16 cellular contexts compared by ENCODE assay signal in the genomic region with DNA sequence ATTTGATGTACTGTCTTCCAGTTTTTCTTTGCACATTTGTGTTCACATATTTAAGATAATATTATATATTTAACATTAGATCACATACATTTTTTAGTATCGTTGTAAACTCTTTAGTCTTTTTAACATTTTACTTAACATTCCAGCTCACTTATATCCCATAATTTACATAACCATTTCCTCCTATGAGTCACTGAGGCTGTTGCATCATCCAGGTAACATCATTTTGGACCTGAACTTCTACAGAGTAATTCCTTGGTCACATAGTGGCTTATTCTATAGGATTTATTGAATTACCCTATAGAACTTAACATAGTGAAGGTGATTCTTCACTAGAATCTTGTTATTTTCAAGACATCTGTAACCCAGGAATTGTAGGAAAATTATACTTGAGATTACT.
"Had no signal": no experiment of that assay in that cellular context is flagged by ENCODE, and none has a peak within 500 bp of the region (broad histone marks: within the 10 kb centered on the region; RNA-seq: fewer than 3 reads in every experiment).

No MANE protein-coding gene starts in this region.

- H3K36me3 ChIP-seq: pancreas, thyroid gland had no signal

- H3K27ac ChIP-seq: body of pancreas, pancreas, thyroid gland had no signal

- H3K9me3 ChIP-seq: body of pancreas, pancreas, thyroid gland had no signal

- DNase-seq: activated CD4-positive, alpha-beta T cell treated with anti-CD3 and anti-CD28 coated beads, Interleukin-2, amount 50 U/mL, for 1 hour; activated naive CD8-positive, alpha-beta T cell treated with anti-CD3 and anti-CD28 coated beads for 36 hours; amygdala; body of pancreas; effector CD8-positive, alpha-beta T cell; foreskin melanocyte; immature natural killer cell; left cardiac atrium; naive thymus-derived CD4-positive, alpha-beta T cell; pancreas; stimulated activated CD4-positive, alpha-beta T cell treated with anti-CD3 and anti-CD28 coated beads, Interleukin-2, amount 100 ng/mL, for 48 hours; T1000; thyroid gland had no signal

- H3K4me1 ChIP-seq: body of pancreas, pancreas, thyroid gland had no signal

- ATAC-seq: activated CD4-positive, CD25-positive, alpha-beta regulatory T cell treated with anti-CD3 and anti-CD28 coated beads, Interleukin-2, amount 50 U/mL, for 24 hours; body of pancreas; left cardiac atrium; naive thymus-derived CD4-positive, alpha-beta T cell; pancreas; stimulated activated memory B cell treated with anti-CD40 and anti-IgM and Interleukin-4, amounts not matched to agents 10 μg/mL and 1 μg/mL and 100 μg/mL, for 72 hours had no signal

- H3K4me3 ChIP-seq: body of pancreas, lung, pancreas, thyroid gland had no signal

- H3K27me3 ChIP-seq: body of pancreas, pancreas, thyroid gland had no signal
